ENCODE assay signal across 16 cellular contexts in genomic region chr22:46131151-46131587, GRCh38. TPM values are rescaled to one million over a fixed set of nuclear protein-coding genes. Genes with fewer than 3 reads are reported as not detected.
DNase-seq lines count a peak whose midpoint lies in the region; ATAC-seq and TF ChIP-seq lines count a peak whose summit lies in the region.
"Had no signal": no experiment of that assay in that cellular context is flagged by ENCODE, and none has a peak within 500 bp of the region (broad histone marks: within the 10 kb centered on the region; RNA-seq: fewer than 3 reads in every experiment).

No MANE protein-coding gene starts in this region.

- no peaks in the 10 kb centered on the region for H3K36me3 ChIP-seq in H7 (replicated peaks; ENCODE audit: control insufficient read depth, insufficient read depth, low read length)

- peak; percentile 35 for TF ChIP-seq CTCF in AG04450 (IDR thresholded peaks at IDR 0.05; ENCODE audit: low read depth, low read length)
- peak; percentile 44 for TF ChIP-seq CTCF in WI38 (IDR thresholded peaks at IDR 0.05; ENCODE audit: low read depth, low read length)
- no peak for TF ChIP-seq CTCF in GM13976 (IDR thresholded peaks at IDR 0.05; ENCODE audit: borderline replicate concordance, control extremely low read depth, extremely low read depth, insufficient read depth, missing control alignments)

- no peak overlapping the region for H3K4me3 ChIP-seq in AG04450 (ENCODE audit: low read depth, low read length)
- H3K4me3 ChIP-seq in H7 (ENCODE audit: insufficient read depth, low read depth, low read length): no peak overlapping the region
- H3K4me3 ChIP-seq in WI38 (ENCODE audit: low read depth, low read length): no peak overlapping the region

- CTCF ChIA-PET in AG04450 (lab: Charles Lee): no interaction called here

- POLR2A ChIA-PET in AG04450 (lab: Yijun Ruan, JAX): no interaction called here

- no peaks in the 10 kb centered on the region; the same call in 1 of the 2 replicates for H3K9me3 ChIP-seq in AG04450 (ENCODE audit: control insufficient read depth, insufficient read depth, low read length)

- H3K27me3 ChIP-seq in AG04450 (ENCODE audit: control insufficient read depth, insufficient read depth, low read length): peaks cover 3% of the 10 kb centered on the region
- no peaks in the 10 kb centered on the region for H3K27me3 ChIP-seq in H7 (ENCODE audit: control insufficient read depth, insufficient read depth, low read length)

- ATAC-seq in HG02870 (IDR thresholded peaks at IDR 0.05; ENCODE audit: unreplicated experiment): no peak
- ATAC-seq in GM19035 (IDR thresholded peaks at IDR 0.05; ENCODE audit: unreplicated experiment): no peak
- ATAC-seq: activated CD4-positive, CD25-positive, alpha-beta regulatory T cell treated with anti-CD3 and anti-CD28 coated beads, Interleukin-2, amount 50 U/mL, for 24 hours; natural killer cell treated with Interleukin-12 subunit alpha and Interleukin-12 subunit beta and Interleukin-15 and Interleukin-18, amount 100 ng/mL, for 72 hours; stimulated activated naive CD8-positive, alpha-beta T cell treated with anti-CD3 and anti-CD28 coated beads, Interleukin-15, Interleukin-2, amounts not matched to agents 100 U/mL and 50 U/mL, for 24 hours had no signal

- no peak overlapping the region for H3K27ac ChIP-seq in AG04450 (ENCODE audit: low read depth, low read length)

- no peak for DNase-seq in AG04450 (ENCODE audit: low read depth, low spot score)
- peak; percentile 98 for DNase-seq in H7
- DNase-seq in iPS-NIHi7 (ENCODE audit: extremely low spot score): peak; percentile 93
- no peak for DNase-seq in NCI-H2081 (lab: John Stamatoyannopoulos, UW)
- no peak for DNase-seq in GM13976 (ENCODE audit: low spot score)
- DNase-seq: activated effector memory CD4-positive, alpha-beta T cell treated with Interleukin-2 at 50 U/mL for 16 hours; cerebellar nuclear complex; hypothalamus; NCI-H1436 treated with DMSO at 0.1 percent for 48 hours; OCI-M1; stimulated activated naive CD8-positive, alpha-beta T cell treated with anti-CD3 and anti-CD28 coated beads, Interleukin-15, Interleukin-2, amounts not matched to agents 100 U/mL and 50 U/mL, for 24 hours had no signal

- in situ Hi-C loops in GM13976 (cut with MboI; ENCODE audit: low sequenced_read_pairs, unreplicated experiment): no loop called here

RNA-seq across cellular contexts. Expression of gene PPARA, which starts 19.2 kb away (rescaled TPM):
- 8.5 and 10.4 TPM in 2 replicates for polyA plus RNA-seq in AG04450 (2011; rRNA removed)
- 11.5 and 14.1 TPM in 2 replicates for polyA minus RNA-seq in AG04450 (2011; rRNA and poly(A)+ RNA removed)
- 1.2 and 7.8 TPM in 2 replicates for total RNA-seq in H7 (2014; rRNA removed; shearing (Covaris generic))

Comparison
In these comparisons a context has a peak if more than half of its experiments do, and no peak if none do; other contexts are left out.
1. DNase-seq: peak in H7 (single experiment) and iPS-NIHi7 (single experiment); none in AG04450 (single experiment), NCI-H2081 (0 of 2) and GM13976 (single experiment).